In genomic region chr16:30377050-30377811, GRCh38 we compare ENCODE assay signal across 1 cellular context.
TF ChIP-seq lines count a peak whose summit lies in the region.

No MANE protein-coding gene starts in this region.

TF ChIP-seq in K562, 482 proteins besides CTCF, POLR2A, EP300 and RAD21 (continued from another document and continues in another):
- TF ChIP-seq ZNF174 (CRISPR knock-in tag; IDR thresholded peaks at IDR 0.05) = no peak
- 0 out of 2 replicates have a peak, but pooled peaks have one; percentile 8 for TF ChIP-seq NKRF (IDR thresholded peaks at IDR 0.05; ENCODE audit: borderline replicate concordance)
- TF ChIP-seq NR1H2 (CRISPR knock-in tag; IDR thresholded peaks at IDR 0.05) = 0 out of 2 replicates have a peak, but pooled peaks have one; percentile 25
- no peak for TF ChIP-seq NELFE (IDR thresholded peaks at IDR 0.05; ENCODE audit: insufficient read depth, insufficient read length)
- peak; percentile 87 for TF ChIP-seq MGA (IDR thresholded peaks at IDR 0.05)
- no peak for TF ChIP-seq HOXB6 (CRISPR knock-in tag; IDR thresholded peaks at IDR 0.05; ENCODE audit: borderline replicate concordance)
- no peak for TF ChIP-seq CHD4 (IDR thresholded peaks at IDR 0.05; ENCODE audit: insufficient read depth, insufficient replicate concordance, low read depth, low read length, poor library complexity, severe bottlenecking)
- TF ChIP-seq THRAP3 (IDR thresholded peaks at IDR 0.05; ENCODE audit: borderline replicate concordance) = 0 out of 2 replicates have a peak, but pooled peaks have one; percentile 3
- TF ChIP-seq MLLT1 (IDR thresholded peaks at IDR 0.05) = peak in 1 of 2 experiments; percentile 29; a peak in 1 of 4 replicates
- peak; percentile 78 for TF ChIP-seq ZNF175 (CRISPR knock-in tag; IDR thresholded peaks at IDR 0.05; ENCODE audit: low read depth)
- TF ChIP-seq AFF4 (CRISPR knock-in tag; IDR thresholded peaks at IDR 0.05) = no peak; the same call in 1 of the 2 replicates
- TF ChIP-seq SUPT5H (IDR thresholded peaks at IDR 0.05) = 0 out of 2 replicates have a peak, but pooled peaks have one; percentile 61
- TF ChIP-seq TEAD1 (CRISPR knock-in tag; IDR thresholded peaks at IDR 0.05) = peak in 1 of 2 experiments; percentile 59; a peak in 1 of 4 replicates
- TF ChIP-seq ZNF561 (CRISPR knock-in tag; conservative IDR thresholded peaks at IDR 0.05) = no peak
- TF ChIP-seq KAT8 (IDR thresholded peaks at IDR 0.05; ENCODE audit: low read depth) = no peak
- TF ChIP-seq SFPQ (IDR thresholded peaks at IDR 0.05; ENCODE audit: low read depth, low read length) = no peak
- no peak for TF ChIP-seq ZNF280B (CRISPR knock-in tag; IDR thresholded peaks at IDR 0.05)
- no peak for TF ChIP-seq E2F3 (CRISPR knock-in tag; IDR thresholded peaks at IDR 0.05)
- no peak for TF ChIP-seq STAG1 (CRISPR knock-in tag; IDR thresholded peaks at IDR 0.05; ENCODE audit: borderline replicate concordance)
- TF ChIP-seq YBX1 (IDR thresholded peaks at IDR 0.05) = no peak
- TF ChIP-seq UBTF (IDR thresholded peaks at IDR 0.05; ENCODE audit: borderline replicate concordance in 1 of 2, low read depth in 2 of 2, low read length in 2 of 2) = 0 out of 4 replicates have a peak, but pooled peaks of 1 of the 2 experiments have one; percentile 28
- TF ChIP-seq NR3C1 (CRISPR knock-in tag; IDR thresholded peaks at IDR 0.05) = no peak
